1 cellular context compared by ENCODE assay signal in the genomic region with DNA sequence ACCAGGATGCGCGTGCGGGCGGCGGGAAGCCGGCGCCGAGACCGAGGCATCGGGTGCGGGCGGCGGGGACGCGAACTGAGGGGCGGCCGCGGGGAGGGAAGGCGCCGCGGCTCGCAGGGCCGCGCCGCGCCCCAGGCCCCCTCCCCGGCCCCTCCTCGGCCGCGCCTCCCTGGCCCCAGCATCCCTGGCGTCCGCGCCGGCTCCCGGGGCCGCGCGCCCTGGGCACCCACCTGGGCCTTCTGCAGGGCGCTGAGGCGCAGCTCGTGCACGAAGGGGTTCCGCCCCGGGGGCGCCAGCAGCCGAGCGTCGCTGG.
TF ChIP-seq lines count a peak whose summit lies in the region.

No MANE protein-coding gene starts in this region.

TF ChIP-seq in GM23338, 12 proteins besides CTCF, POLR2A, EP300 and RAD21 (continued from another document):
- TF ChIP-seq, protein P1, sequence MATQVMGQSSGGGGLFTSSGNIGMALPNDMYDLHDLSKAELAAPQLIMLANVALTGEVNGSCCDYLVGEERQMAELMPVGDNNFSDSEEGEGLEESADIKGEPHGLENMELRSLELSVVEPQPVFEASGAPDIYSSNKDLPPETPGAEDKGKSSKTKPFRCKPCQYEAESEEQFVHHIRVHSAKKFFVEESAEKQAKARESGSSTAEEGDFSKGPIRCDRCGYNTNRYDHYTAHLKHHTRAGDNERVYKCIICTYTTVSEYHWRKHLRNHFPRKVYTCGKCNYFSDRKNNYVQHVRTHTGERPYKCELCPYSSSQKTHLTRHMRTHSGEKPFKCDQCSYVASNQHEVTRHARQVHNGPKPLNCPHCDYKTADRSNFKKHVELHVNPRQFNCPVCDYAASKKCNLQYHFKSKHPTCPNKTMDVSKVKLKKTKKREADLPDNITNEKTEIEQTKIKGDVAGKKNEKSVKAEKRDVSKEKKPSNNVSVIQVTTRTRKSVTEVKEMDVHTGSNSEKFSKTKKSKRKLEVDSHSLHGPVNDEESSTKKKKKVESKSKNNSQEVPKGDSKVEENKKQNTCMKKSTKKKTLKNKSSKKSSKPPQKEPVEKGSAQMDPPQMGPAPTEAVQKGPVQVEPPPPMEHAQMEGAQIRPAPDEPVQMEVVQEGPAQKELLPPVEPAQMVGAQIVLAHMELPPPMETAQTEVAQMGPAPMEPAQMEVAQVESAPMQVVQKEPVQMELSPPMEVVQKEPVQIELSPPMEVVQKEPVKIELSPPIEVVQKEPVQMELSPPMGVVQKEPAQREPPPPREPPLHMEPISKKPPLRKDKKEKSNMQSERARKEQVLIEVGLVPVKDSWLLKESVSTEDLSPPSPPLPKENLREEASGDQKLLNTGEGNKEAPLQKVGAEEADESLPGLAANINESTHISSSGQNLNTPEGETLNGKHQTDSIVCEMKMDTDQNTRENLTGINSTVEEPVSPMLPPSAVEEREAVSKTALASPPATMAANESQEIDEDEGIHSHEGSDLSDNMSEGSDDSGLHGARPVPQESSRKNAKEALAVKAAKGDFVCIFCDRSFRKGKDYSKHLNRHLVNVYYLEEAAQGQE (IDR thresholded peaks at IDR 0.05; ENCODE audit: unreplicated experiment), result no peak
- TF ChIP-seq CREB1 (CRISPR knock-in tag; IDR thresholded peaks at IDR 0.05; ENCODE audit: low read depth) (no peak), NANOG (IDR thresholded peaks at IDR 0.05; ENCODE audit: borderline replicate concordance) (no peak), ZNF331 (CRISPR knock-in tag; IDR thresholded peaks at IDR 0.05; ENCODE audit: low read depth) (no peak), JUNB (IDR thresholded peaks at IDR 0.05; ENCODE audit: unreplicated experiment) (no peak), EZH2phosphoT487 (IDR thresholded peaks at IDR 0.05; ENCODE audit: unreplicated experiment) (no peak), EZH2 (IDR thresholded peaks at IDR 0.05; ENCODE audit: low read depth, unreplicated experiment) (no peak)
